In the genomic region with DNA sequence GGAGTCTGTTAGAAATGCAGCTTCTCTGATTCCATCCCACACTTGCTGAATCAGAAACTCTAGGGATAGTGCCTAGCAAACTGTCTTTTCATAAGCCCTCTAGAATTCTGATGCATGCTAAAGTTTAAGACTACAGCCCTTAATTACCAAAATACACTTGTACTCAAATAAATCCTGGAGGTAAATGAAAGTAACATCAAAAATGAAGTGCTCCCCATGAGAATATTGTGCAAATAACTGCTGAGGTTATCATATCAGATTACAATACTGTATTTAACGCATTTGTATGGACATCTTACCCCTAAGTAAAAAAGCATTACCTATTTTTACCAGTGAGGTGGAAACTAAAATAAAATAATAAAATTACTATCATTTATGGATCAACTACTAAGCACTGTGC, we compare ENCODE assay signal across 20 cellular contexts.
"Had no signal": no experiment of that assay in that cellular context is flagged by ENCODE, and none has a peak within 500 bp of the region (broad histone marks: within the 10 kb centered on the region; RNA-seq: fewer than 3 reads in every experiment).

No MANE protein-coding gene starts in this region.

- H3K27me3 ChIP-seq: ascending aorta, gastrocnemius medialis, neural progenitor cell, right atrium auricular region, vagina had no signal

- H3K9ac ChIP-seq: neural progenitor cell had no signal

- H3K36me3 ChIP-seq: neural progenitor cell, prostate gland had no signal

- DNase-seq: activated CD4-positive, alpha-beta T cell treated with anti-CD3 and anti-CD28 coated beads for 1 hour; activated CD8-positive, alpha-beta memory T cell treated with anti-CD3 and anti-CD28 coated beads for 24 hours; activated CD8-positive, alpha-beta memory T cell treated with anti-CD3 and anti-CD28 coated beads, Interleukin-2, amount 50 U/mL, for 48 hours; activated gamma-delta T cell; erythroblast; gastrocnemius medialis; head of caudate nucleus; kidney; left ventricle myocardium inferior; mammary epithelial cell; naive B cell; stimulated activated naive CD8-positive, alpha-beta T cell treated with anti-CD3 and anti-CD28 coated beads, Interleukin-15, amount 100 ng/mL, for 72 hours; trophoblast cell; WERI-Rb-1 had no signal

- ATAC-seq: gastrocnemius medialis; stimulated activated naive CD8-positive, alpha-beta T cell treated with anti-CD3 and anti-CD28 coated beads, Interleukin-15, amount 100 ng/mL, for 72 hours had no signal

- H3K4me3 ChIP-seq: ascending aorta, coronary artery, gastrocnemius medialis, left ventricle myocardium inferior, neural progenitor cell, prostate gland, right atrium auricular region, vagina had no signal

- H2AFZ ChIP-seq: neural progenitor cell had no signal

- H3K9me3 ChIP-seq: ascending aorta, gastrocnemius medialis, left ventricle myocardium inferior, prostate gland, right atrium auricular region, vagina had no signal

- H3K4me1 ChIP-seq: ascending aorta, prostate gland, vagina had no signal

- H3K4me2 ChIP-seq: neural progenitor cell had no signal

- H3K27ac ChIP-seq: ascending aorta, coronary artery, gastrocnemius medialis, left ventricle myocardium inferior, neural progenitor cell, prostate gland, right atrium auricular region, vagina, WERI-Rb-1 had no signal
